Comparison of ENCODE assay signal across 8 cellular contexts in the genomic region with DNA sequence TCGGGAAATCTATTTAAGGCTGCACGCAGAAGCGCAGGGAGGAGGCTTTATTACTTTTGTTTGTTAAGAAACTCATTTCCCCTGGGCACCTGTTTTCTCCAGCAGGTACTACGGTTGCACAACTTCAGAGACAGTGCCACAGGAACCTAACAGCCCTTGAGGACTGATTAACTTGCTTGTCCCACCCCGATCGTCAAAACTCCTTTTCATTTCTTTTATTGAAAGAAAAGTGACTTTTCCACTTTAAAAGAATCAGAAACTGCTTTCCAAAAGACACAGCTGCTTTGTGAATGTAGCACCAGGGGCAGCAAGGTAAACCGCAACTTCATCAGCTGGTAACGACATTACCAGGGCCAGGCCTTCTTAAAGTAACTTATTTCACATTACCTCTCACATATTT. TPM values are rescaled to one million over a fixed set of nuclear protein-coding genes. Genes with fewer than 3 reads are reported as not detected.
A peak's percentile ranks its signal among the peaks of the same experiment; 100 is the strongest.
DNase-seq lines count a peak whose midpoint lies in the region; ATAC-seq and TF ChIP-seq lines count a peak whose summit lies in the region.

No MANE protein-coding gene starts in this region.

- H3K9me2 ChIP-seq in SK-N-SH, result no peaks in the 10 kb centered on the region

- H3K9ac ChIP-seq in SK-N-SH, result peak overlapping the region; percentile 99

- peaks cover 10% of the 10 kb centered on the region for H3F3A ChIP-seq in SK-N-SH (replicated peaks; ENCODE audit: insufficient read depth)

- peak overlapping the region; percentile 96 for H3K27ac ChIP-seq in SK-N-SH (ENCODE audit: low read depth in 2 of 2, low read length in 1 of 2)
- H3K27ac ChIP-seq in SJCRH30, result peak overlapping the region; percentile 98
- H3K27ac ChIP-seq in sigmoid colon, result peak overlapping the region; percentile 98 to 100 (median 100)

- TF ChIP-seq CTCF in SK-N-SH (IDR thresholded peaks at IDR 0.05), result no peak
- no peak for TF ChIP-seq CTCF in fibroblast of pulmonary artery (IDR thresholded peaks at IDR 0.05; ENCODE audit: low read length, missing control alignments)
- no peak for TF ChIP-seq CTCF in sigmoid colon (IDR thresholded peaks at IDR 0.05)

- peaks cover 58% of the 10 kb centered on the region for H3K79me2 ChIP-seq in SK-N-SH (ENCODE audit: insufficient read depth)

- WGBS in SK-N-SH (ENCODE audit: low lambda C conversion rate), result under 1% methylated on average over 8 of the region's 8 CpGs
- WGBS in sigmoid colon, 2 donors, result 1 to 2% methylated on average over 8 of the region's 8 CpGs

- no peak for ATAC-seq in SK-N-SH treated with all-trans-retinoic acid at 6 μM for 48 hours
- no peak for ATAC-seq in HG03108 (IDR thresholded peaks at IDR 0.05; ENCODE audit: unreplicated experiment)
- ATAC-seq in GM18511 (IDR thresholded peaks at IDR 0.05; ENCODE audit: unreplicated experiment), result no peak

- TF ChIP-seq RAD21 in SK-N-SH (IDR thresholded peaks at IDR 0.05; ENCODE audit: low read length), result no peak

- H2AFZ ChIP-seq in SK-N-SH (ENCODE audit: low read depth), result no peak overlapping the region

- H3K4me2 ChIP-seq in SK-N-SH, result peak overlapping the region; percentile 95

- TF ChIP-seq EP300 in SK-N-SH (IDR thresholded peaks at IDR 0.05; ENCODE audit: borderline replicate concordance in 1 of 2, low read depth in 1 of 2, low read length in 1 of 2) (no peak), sigmoid colon (IDR thresholded peaks at IDR 0.05) (no peak)

- peak in 1 of 2 donors; percentile 15 for TF ChIP-seq POLR2A in sigmoid colon (IDR thresholded peaks at IDR 0.05)

- intact Hi-C loops in sigmoid colon (cut with DNase I), result loop anchor here (5.0 kb wide), 1 partner anchor 296 kb away; a partner anchor contains a TSS

- H3K27me3 ChIP-seq in SK-N-SH (ENCODE audit: insufficient read depth) (no peaks in the 10 kb centered on the region), SJCRH30 (no peaks in the 10 kb centered on the region), sigmoid colon (no peaks in the 10 kb centered on the region)

- CTCF ChIA-PET in SK-N-SH (lab: Yijun Ruan, JAX), result interaction anchor here (1.2 to 3.5 kb wide), 3 partner anchors 9 to 239 kb away, joined by 3 to 25 read pairs (median 8); no protein-coding TSS in a partner anchor

- H3K36me3 ChIP-seq in SK-N-SH (replicated peaks in 1 of 2; ENCODE audit: control insufficient read depth in 1 of 2, insufficient read depth in 2 of 2, low read length in 1 of 2) (peaks cover 24 to 25% of the 10 kb centered on the region in 2 experiments), SJCRH30 (peaks cover 21% of the 10 kb centered on the region), sigmoid colon (peaks cover 0 to 12% (median 2%) of the 10 kb centered on the region in 4 donors)

- peak overlapping the region; percentile 90 to 99 for H3K4me3 ChIP-seq in SK-N-SH (ENCODE audit: low read depth in 2 of 2, low read length in 1 of 2)
- peak overlapping the region; percentile 100 for H3K4me3 ChIP-seq in SJCRH30
- H3K4me3 ChIP-seq in fibroblast of pulmonary artery (replicated peaks; ENCODE audit: low read depth, low read length), result peak overlapping the region; percentile 90
- peak overlapping the region; percentile 78 to 98 (median 80) for H3K4me3 ChIP-seq in sigmoid colon

- POLR2A ChIA-PET in SK-N-SH (lab: Yijun Ruan, JAX), result no interaction called here

- H3K4me1 ChIP-seq in SK-N-SH (ENCODE audit: control insufficient read depth in 1 of 2, insufficient read depth in 2 of 2, low read depth in 1 of 2, low read length in 1 of 2) (peaks cover 17 to 25% of the 10 kb centered on the region in 2 experiments; a peak in 3 of 4 replicates), SJCRH30 (peaks cover 21% of the 10 kb centered on the region; the same call in 1 of the 2 replicates), sigmoid colon (peaks cover 0 to 63% (median 57%) of the 10 kb centered on the region in 4 donors)

- peaks cover 59% of the 10 kb centered on the region for H4K20me1 ChIP-seq in SK-N-SH (ENCODE audit: insufficient read depth)

- H3K9me3 ChIP-seq in SK-N-SH, result no peaks in the 10 kb centered on the region
- H3K9me3 ChIP-seq in SJCRH30 (replicated peaks), result no peaks in the 10 kb centered on the region
- no peaks in the 10 kb centered on the region for H3K9me3 ChIP-seq in sigmoid colon

- DNase-seq in SK-N-SH (no peak), SJCRH30 (peak in 1 of 2 experiments; percentile 26), fibroblast of pulmonary artery (ENCODE audit: low read depth) (peak; percentile 8), sigmoid colon (no peak), NCI-H226 (no peak)

TF ChIP-seq in SK-N-SH, 30 proteins besides CTCF, POLR2A, EP300 and RAD21 (continues in another document):
- no peak for TF ChIP-seq RXRA (IDR thresholded peaks at IDR 0.05; ENCODE audit: borderline replicate concordance, low read depth)
- no peak for TF ChIP-seq POLR2AphosphoS5 (IDR thresholded peaks at IDR 0.05; ENCODE audit: low read depth, low read length)
- TF ChIP-seq, protein P1, sequence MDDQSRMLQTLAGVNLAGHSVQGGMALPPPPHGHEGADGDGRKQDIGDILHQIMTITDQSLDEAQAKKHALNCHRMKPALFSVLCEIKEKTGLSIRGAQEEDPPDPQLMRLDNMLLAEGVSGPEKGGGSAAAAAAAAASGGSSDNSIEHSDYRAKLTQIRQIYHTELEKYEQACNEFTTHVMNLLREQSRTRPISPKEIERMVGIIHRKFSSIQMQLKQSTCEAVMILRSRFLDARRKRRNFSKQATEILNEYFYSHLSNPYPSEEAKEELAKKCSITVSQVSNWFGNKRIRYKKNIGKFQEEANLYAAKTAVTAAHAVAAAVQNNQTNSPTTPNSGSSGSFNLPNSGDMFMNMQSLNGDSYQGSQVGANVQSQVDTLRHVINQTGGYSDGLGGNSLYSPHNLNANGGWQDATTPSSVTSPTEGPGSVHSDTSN (IDR thresholded peaks at IDR 0.05), result no peak
- TF ChIP-seq, protein P2, sequence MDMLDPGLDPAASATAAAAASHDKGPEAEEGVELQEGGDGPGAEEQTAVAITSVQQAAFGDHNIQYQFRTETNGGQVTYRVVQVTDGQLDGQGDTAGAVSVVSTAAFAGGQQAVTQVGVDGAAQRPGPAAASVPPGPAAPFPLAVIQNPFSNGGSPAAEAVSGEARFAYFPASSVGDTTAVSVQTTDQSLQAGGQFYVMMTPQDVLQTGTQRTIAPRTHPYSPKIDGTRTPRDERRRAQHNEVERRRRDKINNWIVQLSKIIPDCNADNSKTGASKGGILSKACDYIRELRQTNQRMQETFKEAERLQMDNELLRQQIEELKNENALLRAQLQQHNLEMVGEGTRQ (IDR thresholded peaks at IDR 0.05; ENCODE audit: borderline replicate concordance, low read depth, low read length), result no peak
- no peak for TF ChIP-seq MXI1 (IDR thresholded peaks at IDR 0.05; ENCODE audit: low read depth, low read length)
- no peak for TF ChIP-seq RFX5 (IDR thresholded peaks at IDR 0.05; ENCODE audit: low read length)
- TF ChIP-seq, protein P3, sequence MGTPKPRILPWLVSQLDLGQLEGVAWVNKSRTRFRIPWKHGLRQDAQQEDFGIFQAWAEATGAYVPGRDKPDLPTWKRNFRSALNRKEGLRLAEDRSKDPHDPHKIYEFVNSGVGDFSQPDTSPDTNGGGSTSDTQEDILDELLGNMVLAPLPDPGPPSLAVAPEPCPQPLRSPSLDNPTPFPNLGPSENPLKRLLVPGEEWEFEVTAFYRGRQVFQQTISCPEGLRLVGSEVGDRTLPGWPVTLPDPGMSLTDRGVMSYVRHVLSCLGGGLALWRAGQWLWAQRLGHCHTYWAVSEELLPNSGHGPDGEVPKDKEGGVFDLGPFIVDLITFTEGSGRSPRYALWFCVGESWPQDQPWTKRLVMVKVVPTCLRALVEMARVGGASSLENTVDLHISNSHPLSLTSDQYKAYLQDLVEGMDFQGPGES (IDR thresholded peaks at IDR 0.05; ENCODE audit: low read depth, low read length), result no peak

TF ChIP-seq in SK-N-SH treated with all-trans-retinoic acid at 6 μM for 48 hours, 23 proteins besides CTCF, POLR2A, EP300 and RAD21 (continues in another document):
- TF ChIP-seq BACH2 (CRISPR knock-in tag; IDR thresholded peaks at IDR 0.05; ENCODE audit: borderline replicate concordance), result no peak
- TF ChIP-seq, protein P4, sequence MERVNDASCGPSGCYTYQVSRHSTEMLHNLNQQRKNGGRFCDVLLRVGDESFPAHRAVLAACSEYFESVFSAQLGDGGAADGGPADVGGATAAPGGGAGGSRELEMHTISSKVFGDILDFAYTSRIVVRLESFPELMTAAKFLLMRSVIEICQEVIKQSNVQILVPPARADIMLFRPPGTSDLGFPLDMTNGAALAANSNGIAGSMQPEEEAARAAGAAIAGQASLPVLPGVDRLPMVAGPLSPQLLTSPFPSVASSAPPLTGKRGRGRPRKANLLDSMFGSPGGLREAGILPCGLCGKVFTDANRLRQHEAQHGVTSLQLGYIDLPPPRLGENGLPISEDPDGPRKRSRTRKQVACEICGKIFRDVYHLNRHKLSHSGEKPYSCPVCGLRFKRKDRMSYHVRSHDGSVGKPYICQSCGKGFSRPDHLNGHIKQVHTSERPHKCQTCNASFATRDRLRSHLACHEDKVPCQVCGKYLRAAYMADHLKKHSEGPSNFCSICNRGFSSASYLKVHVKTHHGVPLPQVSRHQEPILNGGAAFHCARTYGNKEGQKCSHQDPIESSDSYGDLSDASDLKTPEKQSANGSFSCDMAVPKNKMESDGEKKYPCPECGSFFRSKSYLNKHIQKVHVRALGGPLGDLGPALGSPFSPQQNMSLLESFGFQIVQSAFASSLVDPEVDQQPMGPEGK (CRISPR knock-in tag; IDR thresholded peaks at IDR 0.05; ENCODE audit: borderline replicate concordance), result no peak
- TF ChIP-seq, protein P5, sequence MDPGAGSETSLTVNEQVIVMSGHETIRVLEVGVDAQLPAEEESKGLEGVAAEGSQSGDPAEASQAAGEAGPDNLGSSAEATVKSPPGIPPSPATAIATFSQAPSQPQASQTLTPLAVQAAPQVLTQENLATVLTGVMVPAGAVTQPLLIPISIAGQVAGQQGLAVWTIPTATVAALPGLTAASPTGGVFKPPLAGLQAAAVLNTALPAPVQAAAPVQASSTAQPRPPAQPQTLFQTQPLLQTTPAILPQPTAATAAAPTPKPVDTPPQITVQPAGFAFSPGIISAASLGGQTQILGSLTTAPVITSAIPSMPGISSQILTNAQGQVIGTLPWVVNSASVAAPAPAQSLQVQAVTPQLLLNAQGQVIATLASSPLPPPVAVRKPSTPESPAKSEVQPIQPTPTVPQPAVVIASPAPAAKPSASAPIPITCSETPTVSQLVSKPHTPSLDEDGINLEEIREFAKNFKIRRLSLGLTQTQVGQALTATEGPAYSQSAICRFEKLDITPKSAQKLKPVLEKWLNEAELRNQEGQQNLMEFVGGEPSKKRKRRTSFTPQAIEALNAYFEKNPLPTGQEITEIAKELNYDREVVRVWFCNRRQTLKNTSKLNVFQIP (CRISPR knock-in tag; IDR thresholded peaks at IDR 0.05; ENCODE audit: borderline replicate concordance, low read depth), result no peak
- TF ChIP-seq TCF4 (CRISPR knock-in tag; IDR thresholded peaks at IDR 0.05; ENCODE audit: borderline replicate concordance), result no peak
- TF ChIP-seq ESRRG (CRISPR knock-in tag; IDR thresholded peaks at IDR 0.05), result no peak

RNA-seq across cellular contexts. Expression of a gene that starts 1.5 kb away (rescaled TPM):
- polyA plus RNA-seq in SK-N-SH (2012; rRNA removed) (53.2 and 77.8 TPM in 2 replicates), sigmoid colon (10 to 100 TPM; 41.4 to 73.0 (median 44.9) TPM)
- polyA plus RNA-seq in SK-N-SH (2012; cell fraction: cytosol; rRNA removed), result 20.7 and 22.2 TPM in 2 replicates
- polyA plus RNA-seq in SK-N-SH (2012; cell fraction: nucleus; rRNA removed), result 274 and 444 TPM in 2 replicates
- total RNA-seq in SJCRH30 (2014; rRNA removed; shearing (Covaris generic)), result 57.0 and 68.2 TPM in 2 replicates
- 100 to 1,000 TPM; 141 to 179 (median 150) TPM for total RNA-seq in sigmoid colon
